ENCODE assay signal across 9 cellular contexts in the genomic region with DNA sequence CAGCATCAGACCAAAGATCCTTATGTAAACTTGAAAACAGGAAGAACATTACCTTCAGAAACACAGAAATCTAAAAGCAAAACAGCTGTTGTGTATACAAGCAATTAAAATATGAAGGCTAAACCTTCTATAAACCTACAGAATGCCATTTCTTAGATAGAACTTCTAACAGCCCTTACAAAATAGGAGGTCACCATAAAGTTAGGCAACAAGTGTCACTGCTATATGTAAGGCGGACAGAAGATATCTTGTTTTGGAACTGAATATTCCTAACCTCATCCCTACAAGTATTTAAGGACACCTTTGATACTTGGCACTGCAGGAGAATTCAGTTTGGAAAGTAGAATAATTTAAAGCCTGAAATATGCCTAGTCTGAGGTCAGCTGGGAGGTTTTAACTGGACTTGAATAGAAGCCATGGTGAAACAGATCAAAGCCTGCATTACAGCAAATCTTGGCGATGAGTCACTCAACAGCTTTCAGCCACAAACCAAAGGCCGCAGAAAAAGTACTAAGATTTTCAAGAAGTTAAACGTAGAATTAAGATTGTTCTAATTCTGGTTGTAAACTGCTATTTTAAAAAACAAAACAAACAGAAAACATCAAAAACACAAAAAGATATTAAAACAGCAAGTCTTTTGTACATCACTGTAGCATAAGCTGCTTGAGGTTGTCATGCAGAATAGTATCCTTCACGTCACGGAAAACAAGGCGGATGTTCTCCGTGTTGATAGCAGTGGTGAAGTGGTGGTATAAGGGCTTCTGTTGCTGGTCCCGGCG. TPM values are rescaled to one million over a fixed set of nuclear protein-coding genes. Genes with fewer than 3 reads are reported as not detected.
A peak's percentile ranks its signal among the peaks of the same experiment; 100 is the strongest.
DNase-seq lines count a peak whose midpoint lies in the region; ATAC-seq and TF ChIP-seq lines count a peak whose summit lies in the region.
"Had no signal": no experiment of that assay in that cellular context is flagged by ENCODE, and none has a peak within 500 bp of the region (broad histone marks: within the 10 kb centered on the region; RNA-seq: fewer than 3 reads in every experiment).

No MANE protein-coding gene starts in this region.

- no peak overlapping the region for H3K4me3 ChIP-seq in spleen
- H3K4me3 ChIP-seq: BLaER1 had no signal

- H3K27me3 ChIP-seq in spleen (replicated peaks in 1 of 7), result no peaks in the 10 kb centered on the region
- H3K27me3 ChIP-seq: BLaER1 had no signal

- H3K27ac ChIP-seq in spleen, result peak overlapping the region in 4 of 8 donors; percentile 3 to 57 (median 22)
- H3K27ac ChIP-seq: BLaER1 had no signal

- peak overlapping the region; percentile 12 for H3K4me3 Mint-ChIP-seq in activated CD4-positive, alpha-beta T cell treated with anti-CD3 and anti-CD28 coated beads, Interleukin-2, amount 10 ng/mL, durations not matched to agents 24 days and 14 days

- peak; percentile 77 for DNase-seq in activated CD4-positive, alpha-beta T cell treated with anti-CD3 and anti-CD28 coated beads, Interleukin-2, amount 10 ng/mL, durations not matched to agents 24 days and 14 days
- no peak for DNase-seq in activated CD4-positive, alpha-beta T cell treated with anti-CD3 and anti-CD28 coated beads for 1 hour
- DNase-seq in RPMI7951 (ENCODE audit: low read depth) (peak; percentile 85), HuH-7.5 (ENCODE audit: low spot score) (no peak), cerebellum (ENCODE audit: low spot score) (no peak), spleen (no peak)
- peak; percentile 56 for DNase-seq in stimulated activated CD8-positive, alpha-beta memory T cell treated with anti-CD3 and anti-CD28 coated beads, Interleukin-4, amount 100 ng/mL, for 48 hours

- TF ChIP-seq CTCF in spleen (IDR thresholded peaks at IDR 0.05 in 8 of 11, conservative IDR thresholded peaks at IDR 0.05 in 3 of 11), result no peak

- H3K36me3 ChIP-seq in spleen, result peaks cover 0 to 74% (median 20%) of the 10 kb centered on the region in 6 donors

- H3K36me3 Mint-ChIP-seq in activated CD4-positive, alpha-beta T cell treated with anti-CD3 and anti-CD28 coated beads, Interleukin-2, amount 10 ng/mL, durations not matched to agents 24 days and 14 days (ENCODE audit: low read depth), result peaks cover 63% of the 10 kb centered on the region

- H3K9me3 Mint-ChIP-seq in activated CD4-positive, alpha-beta T cell treated with anti-CD3 and anti-CD28 coated beads, Interleukin-2, amount 10 ng/mL, durations not matched to agents 24 days and 14 days, result no peaks in the 10 kb centered on the region

- no peak for TF ChIP-seq POLR2A in spleen (IDR thresholded peaks at IDR 0.05)

- no peaks in the 10 kb centered on the region for H3K9me3 ChIP-seq in spleen
- H3K9me3 ChIP-seq: BLaER1 had no signal

- intact Hi-C loops in activated CD4-positive, alpha-beta T cell treated with anti-CD3 and anti-CD28 coated beads, Interleukin-2, amount 10 ng/mL, durations not matched to agents 24 days and 14 days (cut with micrococcal nuclease), result no loop called here
- intact Hi-C loops in spleen (cut with DNase I; ENCODE audit: low total_unique reads), result no loop called here

- WGBS in spleen, 5 donors, result 78 to 79% (median 79%) methylated on average over 10 of the region's 10 CpGs

- peak; percentile 65 for ATAC-seq in esophagus mucosa

- peaks cover 55% of the 10 kb centered on the region for H3K4me1 Mint-ChIP-seq in activated CD4-positive, alpha-beta T cell treated with anti-CD3 and anti-CD28 coated beads, Interleukin-2, amount 10 ng/mL, durations not matched to agents 24 days and 14 days

- peaks cover 22 to 97% (median 64%) of the 10 kb centered on the region in 6 donors for H3K4me1 ChIP-seq in spleen
- H3K4me1 ChIP-seq: BLaER1 had no signal

- H3K27ac Mint-ChIP-seq in activated CD4-positive, alpha-beta T cell treated with anti-CD3 and anti-CD28 coated beads, Interleukin-2, amount 10 ng/mL, durations not matched to agents 24 days and 14 days, result no peak overlapping the region

- no peaks in the 10 kb centered on the region for H3K27me3 Mint-ChIP-seq in activated CD4-positive, alpha-beta T cell treated with anti-CD3 and anti-CD28 coated beads, Interleukin-2, amount 10 ng/mL, durations not matched to agents 24 days and 14 days

RNA-seq across cellular contexts. Expression of a gene that starts 42.7 kb away (rescaled TPM):
- total RNA-seq in activated CD4-positive, alpha-beta T cell treated with anti-CD3 and anti-CD28 coated beads, Interleukin-2, amount 10 ng/mL, durations not matched to agents 24 days and 14 days, result 51.1 and 52.3 TPM in 2 replicates
- 38.6 and 48.7 TPM in 2 replicates for total RNA-seq in RPMI7951 (2014; rRNA removed; shearing (Covaris generic))
- total RNA-seq in esophagus mucosa (16.9 TPM), cerebellum (80.9 TPM), spleen (100 to 1,000 TPM in 3 of 7 donors, 10 to 100 TPM in 4; 69.5 to 125 (median 84.5) TPM)
- 10 to 100 TPM; 20.5 to 37.5 (median 25.4) TPM for polyA plus RNA-seq in spleen

Comparison
In these comparisons a context has a peak if more than half of its experiments do, and no peak if none do; other contexts are left out.
1. DNase-seq: peak in activated CD4-positive, alpha-beta T cell treated with anti-CD3 and anti-CD28 coated beads, Interleukin-2, amount 10 ng/mL, durations not matched to agents 24 days and 14 days (single experiment), RPMI7951 (single experiment) and stimulated activated CD8-positive, alpha-beta memory T cell treated with anti-CD3 and anti-CD28 coated beads, Interleukin-4, amount 100 ng/mL, for 48 hours (single experiment); none in activated CD4-positive, alpha-beta T cell treated with anti-CD3 and anti-CD28 coated beads for 1 hour (single experiment), HuH-7.5 (single experiment), cerebellum (single experiment) and spleen (single experiment).